8 cellular contexts compared by ENCODE assay signal in genomic region chr1:161185282-161185682, GRCh38. TPM values are rescaled to one million over a fixed set of nuclear protein-coding genes. Genes with fewer than 3 reads are reported as not detected.
A peak's percentile ranks its signal among the peaks of the same experiment; 100 is the strongest.
DNase-seq lines count a peak whose midpoint lies in the region; ATAC-seq, FAIRE-seq and TF ChIP-seq lines count a peak whose summit lies in the region.

No MANE protein-coding gene starts in this region.

- ATAC-seq in GM18498 (IDR thresholded peaks at IDR 0.05; ENCODE audit: unreplicated experiment) (peak; percentile 64), HG02588 (IDR thresholded peaks at IDR 0.05; ENCODE audit: unreplicated experiment) (peak; percentile 59), pancreas (peak in 3 of 4 donors; percentile 62 to 76 (median 74))

- POLR2A ChIA-PET in activated CD4-positive, alpha-beta memory T cell treated with anti-CD3 and anti-CD28 coated beads, Interleukin-2, amount 10 ng/mL, durations not matched to agents 7 days and 5 days (lab: Charles Lee), result interaction anchor here (0.6 to 2.9 kb wide), 12 partner anchors 8 to 139 kb away, joined by 3 to 39 read pairs (median 4); partner anchors contain the start of genes ARHGAP30, B4GALT3, NDUFS2 and PPOX

- CTCF ChIA-PET in activated CD4-positive, alpha-beta memory T cell treated with anti-CD3 and anti-CD28 coated beads, Interleukin-2, amount 10 ng/mL, durations not matched to agents 7 days and 5 days (lab: Charles Lee), result interaction anchor here (1.2 to 2.4 kb wide), 2 partner anchors 40 to 49 kb away, joined by 4 to 14 read pairs; partner anchors contain the start of gene TOMM40L

- peak overlapping the region in 1 of 4 donors; percentile 22 for H3K27ac ChIP-seq in pancreas

- FAIRE-seq in pancreas (lab: Jason Lieb, UNC), result no peak

- no peaks in the 10 kb centered on the region for H3K9me3 Mint-ChIP-seq in activated CD4-positive, alpha-beta memory T cell treated with anti-CD3 and anti-CD28 coated beads, Interleukin-2, amount 10 ng/mL, durations not matched to agents 7 days and 5 days
- H3K9me3 Mint-ChIP-seq in endothelial cell (ENCODE audit: unreplicated experiment) (no peaks in the 10 kb centered on the region), glutamatergic neuron (ENCODE audit: unreplicated experiment) (peaks cover 1% of the 10 kb centered on the region)

- no peaks in the 10 kb centered on the region for H3K27me3 ChIP-seq in pancreas

- TF ChIP-seq CTCF in endothelial cell (IDR thresholded peaks at IDR 0.05; ENCODE audit: unreplicated experiment), result no peak
- TF ChIP-seq CTCF in pancreas (IDR thresholded peaks at IDR 0.05), result no peak
- TF ChIP-seq CTCF in glutamatergic neuron (IDR thresholded peaks at IDR 0.05; ENCODE audit: partially characterized antibody, unreplicated experiment), result no peak

- H3K36me3 Mint-ChIP-seq in activated CD4-positive, alpha-beta memory T cell treated with anti-CD3 and anti-CD28 coated beads, Interleukin-2, amount 10 ng/mL, durations not matched to agents 7 days and 5 days (ENCODE audit: low read depth), result peaks cover 3% of the 10 kb centered on the region
- H3K36me3 Mint-ChIP-seq in endothelial cell (ENCODE audit: low read depth, unreplicated experiment) (no peaks in the 10 kb centered on the region), glutamatergic neuron (ENCODE audit: unreplicated experiment) (no peaks in the 10 kb centered on the region)

- H3K27ac Mint-ChIP-seq in activated CD4-positive, alpha-beta memory T cell treated with anti-CD3 and anti-CD28 coated beads, Interleukin-2, amount 10 ng/mL, durations not matched to agents 7 days and 5 days, result peak overlapping the region; percentile 93
- H3K27ac Mint-ChIP-seq in endothelial cell (ENCODE audit: unreplicated experiment) (peak overlapping the region; percentile 12), glutamatergic neuron (ENCODE audit: unreplicated experiment) (no peak overlapping the region)

- H3K4me3 ChIP-seq in pancreas, result no peak overlapping the region

- DNase-seq in NCI-H2029 treated with DMSO at 0.1 percent for 48 hours (lab: John Stamatoyannopoulos, UW) (peak; percentile 45), endothelial cell (ENCODE audit: low spot score) (no peak), pancreas (no peak), OCI-M2 (lab: John Stamatoyannopoulos, UW; ENCODE audit: unreplicated experiment) (no peak), glutamatergic neuron (no peak)
- peak; percentile 88 for DNase-seq in activated CD4-positive, alpha-beta memory T cell treated with anti-CD3 and anti-CD28 coated beads, Interleukin-2, amount 10 ng/mL, durations not matched to agents 7 days and 5 days

- H3K36me3 ChIP-seq in pancreas, result no peaks in the 10 kb centered on the region

- H3K4me1 ChIP-seq in pancreas, result no peaks in the 10 kb centered on the region

- no peaks in the 10 kb centered on the region for H3K9me3 ChIP-seq in pancreas

- peaks cover 79% of the 10 kb centered on the region for H3K4me1 Mint-ChIP-seq in activated CD4-positive, alpha-beta memory T cell treated with anti-CD3 and anti-CD28 coated beads, Interleukin-2, amount 10 ng/mL, durations not matched to agents 7 days and 5 days
- H3K4me1 Mint-ChIP-seq in endothelial cell (ENCODE audit: unreplicated experiment) (peaks cover 45% of the 10 kb centered on the region), glutamatergic neuron (ENCODE audit: low read depth, unreplicated experiment) (peaks cover 6% of the 10 kb centered on the region)

- H3K27me3 Mint-ChIP-seq in activated CD4-positive, alpha-beta memory T cell treated with anti-CD3 and anti-CD28 coated beads, Interleukin-2, amount 10 ng/mL, durations not matched to agents 7 days and 5 days, result no peaks in the 10 kb centered on the region
- H3K27me3 Mint-ChIP-seq in endothelial cell (ENCODE audit: unreplicated experiment) (peaks cover 2% of the 10 kb centered on the region), glutamatergic neuron (ENCODE audit: unreplicated experiment) (peaks cover 2% of the 10 kb centered on the region)

- H3K4me3 Mint-ChIP-seq in activated CD4-positive, alpha-beta memory T cell treated with anti-CD3 and anti-CD28 coated beads, Interleukin-2, amount 10 ng/mL, durations not matched to agents 7 days and 5 days, result peak overlapping the region; percentile 71
- H3K4me3 Mint-ChIP-seq in endothelial cell (ENCODE audit: unreplicated experiment), result peak overlapping the region; percentile 5
- no peak overlapping the region for H3K4me3 Mint-ChIP-seq in glutamatergic neuron (ENCODE audit: unreplicated experiment)

- 20 to 31% methylated on average over 3 of the region's 3 CpGs for WGBS in pancreas, 2 donors

- intact Hi-C loops in pancreas (cut with DNase I), result no loop called here

RNA-seq across cellular contexts. Expression of gene B4GALT3, which starts 8.0 kb away (rescaled TPM):
- total RNA-seq in activated CD4-positive, alpha-beta memory T cell treated with anti-CD3 and anti-CD28 coated beads, Interleukin-2, amount 10 ng/mL, durations not matched to agents 7 days and 5 days, result 10 to 100 TPM; 55.0 to 56.7 TPM
- total RNA-seq in endothelial cell (ENCODE audit: unreplicated experiment) (44.0 TPM), pancreas (10 to 100 TPM; 14.8 to 22.0 (median 19.0) TPM), glutamatergic neuron (ENCODE audit: unreplicated experiment) (35.7 TPM)
- 10 to 100 TPM; 29.7 to 35.6 TPM for polyA plus RNA-seq in pancreas

RNA-seq across cellular contexts. Expression of gene ADAMTS4, which starts 13.6 kb away (rescaled TPM):
- 1 to 10 TPM in 1 of 2 experiments, under 1 TPM in 1; 0.83 to 1.2 TPM for total RNA-seq in activated CD4-positive, alpha-beta memory T cell treated with anti-CD3 and anti-CD28 coated beads, Interleukin-2, amount 10 ng/mL, durations not matched to agents 7 days and 5 days
- total RNA-seq in endothelial cell (ENCODE audit: unreplicated experiment), result 56.8 TPM
- 1 to 10 TPM; 2.7 to 6.6 (median 4.8) TPM for total RNA-seq in pancreas
- 1 to 10 TPM; 3.7 to 3.9 TPM for polyA plus RNA-seq in pancreas
- 12.3 TPM for total RNA-seq in glutamatergic neuron (ENCODE audit: unreplicated experiment)

RNA-seq across cellular contexts. Expression of gene NDUFS2, which starts 16.9 kb away (rescaled TPM):
- total RNA-seq in activated CD4-positive, alpha-beta memory T cell treated with anti-CD3 and anti-CD28 coated beads, Interleukin-2, amount 10 ng/mL, durations not matched to agents 7 days and 5 days, result 10 to 100 TPM; 83.0 to 87.3 TPM
- total RNA-seq in endothelial cell (ENCODE audit: unreplicated experiment) (93.1 TPM), pancreas (10 to 100 TPM; 26.7 to 44.4 (median 31.1) TPM), glutamatergic neuron (ENCODE audit: unreplicated experiment) (112 TPM)
- 10 to 100 TPM; 29.3 to 56.8 TPM for polyA plus RNA-seq in pancreas

RNA-seq across cellular contexts. Expression of gene PPOX, which starts 19.1 kb away (rescaled TPM):
- total RNA-seq in activated CD4-positive, alpha-beta memory T cell treated with anti-CD3 and anti-CD28 coated beads, Interleukin-2, amount 10 ng/mL, durations not matched to agents 7 days and 5 days, result 10 to 100 TPM; 32.9 to 33.2 TPM
- total RNA-seq in endothelial cell (ENCODE audit: unreplicated experiment) (39.0 TPM), pancreas (10 to 100 TPM in 3 of 6 donors, 1 to 10 TPM in 3; 7.4 to 14.3 (median 10.2) TPM), glutamatergic neuron (ENCODE audit: unreplicated experiment) (53.2 TPM)
- polyA plus RNA-seq in pancreas, result 10 to 100 TPM; 42.0 to 56.4 TPM

RNA-seq across cellular contexts. Expression of gene USP21, which starts 26.0 kb away (rescaled TPM):
- 10 to 100 TPM; 32.5 to 34.8 TPM for total RNA-seq in activated CD4-positive, alpha-beta memory T cell treated with anti-CD3 and anti-CD28 coated beads, Interleukin-2, amount 10 ng/mL, durations not matched to agents 7 days and 5 days
- total RNA-seq in endothelial cell (ENCODE audit: unreplicated experiment) (22.2 TPM), pancreas (10 to 100 TPM in 3 of 6 donors, 1 to 10 TPM in 3; 7.9 to 18.4 (median 9.5) TPM), glutamatergic neuron (ENCODE audit: unreplicated experiment) (21.5 TPM)
- 10 to 100 TPM; 21.1 to 25.3 TPM for polyA plus RNA-seq in pancreas

Comparison
In these comparisons a context has a peak if more than half of its experiments do, and no peak if none do; other contexts are left out.
1. DNase-seq: peak in NCI-H2029 treated with DMSO at 0.1 percent for 48 hours (single experiment) and activated CD4-positive, alpha-beta memory T cell treated with anti-CD3 and anti-CD28 coated beads, Interleukin-2, amount 10 ng/mL, durations not matched to agents 7 days and 5 days (single experiment); none in endothelial cell (single experiment), pancreas (0 of 6), OCI-M2 (single experiment) and glutamatergic neuron (single experiment).
2. Peak in every context shown above with its lines, with median percentiles within 50 percentile points of each other: ATAC-seq.